In the genomic region with DNA sequence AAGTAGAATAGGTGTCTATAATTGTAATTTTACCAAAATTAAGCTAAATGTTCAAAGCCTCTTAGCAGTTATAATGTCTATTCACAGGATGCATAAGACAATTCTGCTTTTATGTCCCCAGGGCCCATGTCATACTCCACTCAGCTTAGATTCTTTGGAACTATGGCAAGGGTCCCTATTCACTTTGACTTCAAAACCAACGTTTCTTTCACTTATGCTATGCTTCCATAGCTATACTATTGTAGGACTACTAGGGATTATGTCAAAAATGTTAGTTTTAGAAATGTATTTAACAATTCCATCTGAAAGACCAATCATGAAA, we compare ENCODE assay signal across 8 cellular contexts.
"Had no signal": no experiment of that assay in that cellular context is flagged by ENCODE, and none has a peak within 500 bp of the region (broad histone marks: within the 10 kb centered on the region; RNA-seq: fewer than 3 reads in every experiment).

No MANE protein-coding gene starts in this region.

- FAIRE-seq: K562 had no signal

- H3K9ac ChIP-seq: GM23248 had no signal

- H3K27ac ChIP-seq: GM23248, HL-60 had no signal

- DNase-seq: GM23248, GOT3, H7, IMR-90, KG1 had no signal

- H3K9me3 ChIP-seq: HAP-1 had no signal

- H3K36me3 ChIP-seq: HAP-1 had no signal

- H3K4me3 ChIP-seq: GM23248, HAP-1, K562 had no signal

- H3K4me1 ChIP-seq: HAP-1 had no signal

- ATAC-seq: K562 had no signal

- H2AFZ ChIP-seq: GM23248 had no signal
